9 cellular contexts compared by ENCODE assay signal in genomic region chr6:61886608-61887259, GRCh38.
DNase-seq lines count a peak whose midpoint lies in the region; TF ChIP-seq lines count a peak whose summit lies in the region.
"Had no signal": no experiment of that assay in that cellular context is flagged by ENCODE, and none has a peak within 500 bp of the region (broad histone marks: within the 10 kb centered on the region; RNA-seq: fewer than 3 reads in every experiment).

No MANE protein-coding gene starts in this region.

- H3K9me3 ChIP-seq in esophagus squamous epithelium, result no peaks in the 10 kb centered on the region

- DNase-seq in NCI-H510A treated with DMSO at 0.1 percent for 48 hours (lab: John Stamatoyannopoulos, UW), result peak; percentile 14
- DNase-seq in NCI-H510A (lab: John Stamatoyannopoulos, UW), result no peak
- peak; percentile 7 for DNase-seq in SW480 (ENCODE audit: low spot score)
- peak; percentile 5 for DNase-seq in renal cortical epithelial cell (ENCODE audit: low read depth)
- DNase-seq in esophagus squamous epithelium (lab: John Stamatoyannopoulos, UW), result no peak
- DNase-seq in activated CD4-positive, alpha-beta T cell treated with anti-CD3 and anti-CD28 coated beads for 48 hours, result no peak
- DNase-seq in iPS-NIHi11 (ENCODE audit: low spot score), result no peak
- DNase-seq: activated effector memory CD4-positive, alpha-beta T cell treated with Interleukin-2 at 50 U/mL for 16 hours had no signal

- no peak for TF ChIP-seq POLR2A in esophagus squamous epithelium (IDR thresholded peaks at IDR 0.05)

- H3K27ac ChIP-seq in esophagus squamous epithelium, result no peak overlapping the region

- TF ChIP-seq RAD21 in Ishikawa (IDR thresholded peaks at IDR 0.05; ENCODE audit: low read depth), result peak; percentile 22; the same call in 1 of the 2 replicates

- TF ChIP-seq CTCF in esophagus squamous epithelium (IDR thresholded peaks at IDR 0.05), result no peak

- no peaks in the 10 kb centered on the region for H3K36me3 ChIP-seq in esophagus squamous epithelium

- intact Hi-C loops in esophagus squamous epithelium (cut with DNase I), result no loop called here

- WGBS in esophagus squamous epithelium, 2 donors, result 74 to 86% methylated on average over 1 of the region's 1 CpG

- H3K4me3 ChIP-seq in esophagus squamous epithelium, result no peak overlapping the region

- TF ChIP-seq EP300 in Ishikawa (IDR thresholded peaks at IDR 0.05; ENCODE audit: borderline replicate concordance), result no peak

- H3K4me1 ChIP-seq in esophagus squamous epithelium, result no peaks in the 10 kb centered on the region

- H3K27me3 ChIP-seq in esophagus squamous epithelium, result no peaks in the 10 kb centered on the region

TF ChIP-seq in Ishikawa, 13 proteins besides CTCF, POLR2A, EP300 and RAD21:
- TF ChIP-seq FOXM1 (IDR thresholded peaks at IDR 0.05; ENCODE audit: borderline replicate concordance, low read depth) (no peak), NFIC (IDR thresholded peaks at IDR 0.05) (no peak), TCF12 (IDR thresholded peaks at IDR 0.05; ENCODE audit: low read depth) (no peak), ZBTB7A (IDR thresholded peaks at IDR 0.05; ENCODE audit: low read depth) (no peak), CREB1 (IDR thresholded peaks at IDR 0.05; ENCODE audit: low read depth) (no peak), TEAD4 (IDR thresholded peaks at IDR 0.05) (no peak), CEBPB (IDR thresholded peaks at IDR 0.05) (no peak), EGR1 (IDR thresholded peaks at IDR 0.05) (no peak), YY1 (IDR thresholded peaks at IDR 0.05; ENCODE audit: low read depth) (no peak)

Comparison
In these comparisons a context has a peak if more than half of its experiments do, and no peak if none do; other contexts are left out.
1. DNase-seq: peak in NCI-H510A treated with DMSO at 0.1 percent for 48 hours (single experiment), SW480 (single experiment) and renal cortical epithelial cell (single experiment); none in NCI-H510A (single experiment), esophagus squamous epithelium (single experiment), activated CD4-positive, alpha-beta T cell treated with anti-CD3 and anti-CD28 coated beads for 48 hours (single experiment) and iPS-NIHi11 (single experiment).